31 cellular contexts compared by ENCODE assay signal in the genomic region with DNA sequence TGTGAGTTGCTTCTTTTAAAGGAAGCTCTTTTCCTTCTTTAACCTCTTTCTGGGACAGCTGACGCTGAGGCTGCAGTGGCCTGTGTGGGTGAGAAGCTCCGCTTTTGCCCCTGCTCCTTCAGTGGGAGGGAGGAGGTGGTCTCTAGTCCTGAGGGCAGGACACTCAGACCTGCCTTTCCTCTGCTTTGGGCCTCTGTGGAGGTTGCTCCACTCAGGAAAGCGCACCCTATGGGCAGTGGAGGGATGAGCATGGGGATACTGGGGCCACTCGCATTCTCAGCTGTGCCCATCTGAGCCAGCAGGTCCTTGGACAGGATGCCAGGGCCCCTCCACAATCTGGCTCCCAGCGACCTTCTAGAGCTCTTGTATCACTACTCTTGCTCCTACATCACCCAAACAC.
"Had no signal": no experiment of that assay in that cellular context is flagged by ENCODE, and none has a peak within 500 bp of the region (broad histone marks: within the 10 kb centered on the region; RNA-seq: fewer than 3 reads in every experiment).

No MANE protein-coding gene starts in this region.

- H3K4me1 Mint-ChIP-seq: activated CD4-positive, alpha-beta memory T cell treated with anti-CD3 and anti-CD28 coated beads, Interleukin-2, amount 10 ng/mL, durations not matched to agents 7 days and 5 days; activated naive CD8-positive, alpha-beta T cell treated with anti-CD3 and anti-CD28 coated beads for 36 hours; activated T-helper 17 cell treated with anti-CD3 and anti-CD28 coated beads, Interleukin-2, amount 50 U/mL, for 72 hours had no signal

- H3K4me3 ChIP-seq: breast epithelium, Peyer's patch, SJSA1 had no signal

- H3K27ac Mint-ChIP-seq: activated CD4-positive, alpha-beta memory T cell treated with anti-CD3 and anti-CD28 coated beads, Interleukin-2, amount 10 ng/mL, durations not matched to agents 7 days and 5 days; activated naive CD8-positive, alpha-beta T cell treated with anti-CD3 and anti-CD28 coated beads for 36 hours; activated T-cell treated with anti-CD3 and anti-CD28 coated beads, Interleukin-2, amount 50 U/mL, for 72 hours; activated T-helper 17 cell treated with anti-CD3 and anti-CD28 coated beads, Interleukin-2, amount 50 U/mL, for 72 hours; T-helper 1 cell treated with Interleukin-12 subunit alpha and Interleukin-12 subunit beta and Interleukin-4 antibody, amounts not matched to agents 30 μg/mL and 1 μg/mL, for 36 hours; T-helper 2 cell treated with Interferon-gamma antibody and Interleukin-4, amounts not matched to agents 5 μg/mL and 100 μg/mL, for 36 hours had no signal

- H3K36me3 ChIP-seq: breast epithelium, Peyer's patch, SJSA1 had no signal

- ATAC-seq: activated T-cell treated with anti-CD3 and anti-CD28 coated beads, Interleukin-2, amount 50 U/mL, for 72 hours; activated T-helper 17 cell treated with anti-CD3 and anti-CD28 coated beads, Interleukin-2, amount 50 U/mL, for 72 hours; PC-3 had no signal

- H3K27ac ChIP-seq: breast epithelium, Peyer's patch, SJSA1 had no signal

- H3K9me3 ChIP-seq: Peyer's patch, SK-N-SH had no signal

- H3K27me3 Mint-ChIP-seq: activated CD4-positive, alpha-beta memory T cell treated with anti-CD3 and anti-CD28 coated beads, Interleukin-2, amount 10 ng/mL, durations not matched to agents 7 days and 5 days; activated naive CD8-positive, alpha-beta T cell treated with anti-CD3 and anti-CD28 coated beads for 36 hours had no signal

- DNase-seq: activated CD4-positive, alpha-beta memory T cell treated with anti-CD3 and anti-CD28 coated beads, Interleukin-2, amount 10 ng/mL, durations not matched to agents 7 days and 5 days; activated CD4-positive, alpha-beta T cell treated with anti-CD3 and anti-CD28 coated beads for 1 hour; activated CD4-positive, alpha-beta T cell treated with anti-CD3 and anti-CD28 coated beads for 48 hours; activated CD4-positive, CD25-positive, alpha-beta regulatory T cell; activated effector memory CD4-positive, alpha-beta T cell treated with anti-CD3 and anti-CD28 coated beads, Interleukin-2, amount 50 U/mL, for 16 hours; activated naive CD4-positive, alpha-beta T cell; activated naive CD4-positive, alpha-beta T cell treated with anti-CD3 and anti-CD28 coated beads, Interleukin-2, amount 50 U/mL, for 16 hours; activated naive CD8-positive, alpha-beta T cell treated with anti-CD3 and anti-CD28 coated beads for 36 hours; activated T-cell treated with anti-CD3 and anti-CD28 coated beads, Interleukin-2, amount 50 U/mL, for 1 hour; activated T-cell treated with anti-CD3 and anti-CD28 coated beads, Interleukin-2, amount 50 U/mL, for 72 hours; amniotic stem cell; NCI-H1105; NCI-H1417 treated with DMSO at 0.1 percent for 48 hours; NCI-H187 treated with DMSO at 0.1 percent for 48 hours; NCI-H2081; NCI-H2171 treated with DMSO at 0.1 percent for 48 hours; NCI-H2227 treated with DMSO at 0.1 percent for 48 hours; NCI-H446; NCI-H510A treated with DMSO at 0.1 percent for 48 hours; NCI-H526 treated with DMSO at 0.1 percent for 48 hours; NCI-H774; PC-3; Peyer's patch; RPMI8226; SHP77 treated with DMSO at 0.1 percent for 48 hours; SK-N-SH had no signal

- H3K4me1 ChIP-seq: breast epithelium, Peyer's patch had no signal

- H3K4me3 Mint-ChIP-seq: activated CD4-positive, alpha-beta memory T cell treated with anti-CD3 and anti-CD28 coated beads, Interleukin-2, amount 10 ng/mL, durations not matched to agents 7 days and 5 days; activated naive CD8-positive, alpha-beta T cell treated with anti-CD3 and anti-CD28 coated beads for 36 hours; activated T-cell treated with anti-CD3 and anti-CD28 coated beads, Interleukin-2, amount 50 U/mL, for 72 hours; activated T-helper 17 cell treated with anti-CD3 and anti-CD28 coated beads, Interleukin-2, amount 50 U/mL, for 72 hours; T-helper 1 cell treated with Interleukin-12 subunit alpha and Interleukin-12 subunit beta and Interleukin-4 antibody, amounts not matched to agents 30 μg/mL and 1 μg/mL, for 36 hours; T-helper 2 cell treated with Interferon-gamma antibody and Interleukin-4, amounts not matched to agents 5 μg/mL and 100 μg/mL, for 36 hours had no signal

- H3K36me3 Mint-ChIP-seq: activated naive CD8-positive, alpha-beta T cell treated with anti-CD3 and anti-CD28 coated beads for 36 hours had no signal

- H3K27me3 ChIP-seq: breast epithelium, Peyer's patch, SJSA1 had no signal
